In the genomic region with DNA sequence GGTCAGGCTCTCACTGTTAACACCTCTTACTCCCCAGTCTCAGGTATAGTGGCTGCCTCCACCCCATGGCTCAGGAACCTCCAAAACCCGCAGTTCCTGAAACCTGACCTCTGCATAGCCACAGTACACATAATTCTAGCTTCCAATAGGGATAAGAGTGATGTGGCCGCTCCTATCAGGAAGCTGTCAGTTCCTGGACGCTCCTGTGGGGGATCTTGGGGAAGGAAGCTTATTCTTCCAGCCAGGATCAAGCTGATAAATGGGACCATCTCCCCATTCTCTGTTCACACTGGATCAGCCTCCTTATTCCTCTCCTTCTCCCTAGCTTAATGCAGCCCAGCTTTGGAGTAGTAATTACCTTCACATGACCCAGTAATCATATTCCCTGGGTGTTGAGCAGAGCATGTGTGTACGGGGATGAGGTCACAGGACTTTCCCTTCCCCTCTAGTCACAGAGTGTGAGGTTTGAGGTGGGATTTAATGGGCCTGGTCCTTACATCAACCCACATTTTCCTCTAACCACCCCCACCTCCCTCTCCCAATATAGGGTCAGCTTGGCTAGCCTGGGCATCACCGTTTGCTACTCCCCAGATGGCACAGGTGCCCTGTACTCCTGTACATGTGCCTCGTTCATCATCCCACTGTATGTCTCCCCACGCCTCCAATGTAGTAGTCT, we compare ENCODE assay signal across 1 cellular context.
TF ChIP-seq lines count a peak whose summit lies in the region.

No MANE protein-coding gene starts in this region.

TF ChIP-seq in HEK293, 187 proteins besides CTCF, POLR2A, EP300 and RAD21 (continued from another document):
- TF ChIP-seq, protein P1, sequence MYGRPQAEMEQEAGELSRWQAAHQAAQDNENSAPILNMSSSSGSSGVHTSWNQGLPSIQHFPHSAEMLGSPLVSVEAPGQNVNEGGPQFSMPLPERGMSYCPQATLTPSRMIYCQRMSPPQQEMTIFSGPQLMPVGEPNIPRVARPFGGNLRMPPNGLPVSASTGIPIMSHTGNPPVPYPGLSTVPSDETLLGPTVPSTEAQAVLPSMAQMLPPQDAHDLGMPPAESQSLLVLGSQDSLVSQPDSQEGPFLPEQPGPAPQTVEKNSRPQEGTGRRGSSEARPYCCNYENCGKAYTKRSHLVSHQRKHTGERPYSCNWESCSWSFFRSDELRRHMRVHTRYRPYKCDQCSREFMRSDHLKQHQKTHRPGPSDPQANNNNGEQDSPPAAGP (tag by site-specific recombination; IDR thresholded peaks at IDR 0.05), result 0 out of 2 replicates have a peak, but pooled peaks have one; percentile 31
